In the genomic region with DNA sequence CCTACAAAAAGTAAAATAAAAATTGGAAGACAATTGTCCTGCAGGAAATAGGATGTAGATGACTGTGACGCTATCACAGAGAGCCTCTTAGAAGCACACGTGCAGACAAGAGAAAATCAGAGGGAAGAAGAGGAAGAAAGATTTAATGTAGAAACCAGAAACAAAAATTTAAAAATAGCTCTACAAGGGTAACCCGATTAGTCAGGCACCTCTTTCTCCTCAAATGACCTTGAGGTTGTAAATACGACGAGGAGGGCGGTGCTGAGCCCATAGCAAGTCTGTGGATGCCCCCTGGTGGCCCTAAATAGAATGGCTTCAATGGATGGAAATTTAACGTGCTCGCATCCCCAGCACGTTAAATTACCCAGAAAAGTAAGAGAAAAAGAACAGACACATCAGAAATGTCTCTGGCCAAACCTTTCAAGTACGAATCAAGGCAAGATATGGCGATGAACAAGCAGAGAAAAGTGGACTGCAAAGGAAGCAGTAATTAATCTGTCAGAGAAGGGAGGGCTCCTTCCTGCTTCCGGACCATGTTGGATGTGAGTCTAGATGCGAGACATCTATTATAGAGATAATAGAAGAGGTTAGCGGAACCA, we compare ENCODE assay signal across 1 cellular context.
TF ChIP-seq lines count a peak whose summit lies in the region.

No MANE protein-coding gene starts in this region.

TF ChIP-seq in K562, 482 proteins besides CTCF, POLR2A, EP300 and RAD21 (continued from another document and continues in another):
- TF ChIP-seq, protein P1, sequence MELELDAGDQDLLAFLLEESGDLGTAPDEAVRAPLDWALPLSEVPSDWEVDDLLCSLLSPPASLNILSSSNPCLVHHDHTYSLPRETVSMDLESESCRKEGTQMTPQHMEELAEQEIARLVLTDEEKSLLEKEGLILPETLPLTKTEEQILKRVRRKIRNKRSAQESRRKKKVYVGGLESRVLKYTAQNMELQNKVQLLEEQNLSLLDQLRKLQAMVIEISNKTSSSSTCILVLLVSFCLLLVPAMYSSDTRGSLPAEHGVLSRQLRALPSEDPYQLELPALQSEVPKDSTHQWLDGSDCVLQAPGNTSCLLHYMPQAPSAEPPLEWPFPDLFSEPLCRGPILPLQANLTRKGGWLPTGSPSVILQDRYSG (tag; conservative IDR thresholded peaks at IDR 0.05; ENCODE audit: low read depth), result no peak
- TF ChIP-seq CBFB (CRISPR knock-in tag; IDR thresholded peaks at IDR 0.05), result no peak
- TF ChIP-seq PRMT5 (CRISPR knock-in tag; IDR thresholded peaks at IDR 0.05), result no peak
- no peak for TF ChIP-seq SRSF1 (IDR thresholded peaks at IDR 0.05; ENCODE audit: low read depth, low read length)
- no peak for TF ChIP-seq SETDB1 (IDR thresholded peaks at IDR 0.05; ENCODE audit: low read length)
- TF ChIP-seq ERF (CRISPR knock-in tag; IDR thresholded peaks at IDR 0.05), result no peak
- no peak; the same call in 1 of the 2 replicates for TF ChIP-seq MTA1 (IDR thresholded peaks at IDR 0.05; ENCODE audit: borderline replicate concordance)
- TF ChIP-seq GABPB2 (CRISPR knock-in tag; conservative IDR thresholded peaks at IDR 0.05), result no peak
- TF ChIP-seq, protein P2, sequence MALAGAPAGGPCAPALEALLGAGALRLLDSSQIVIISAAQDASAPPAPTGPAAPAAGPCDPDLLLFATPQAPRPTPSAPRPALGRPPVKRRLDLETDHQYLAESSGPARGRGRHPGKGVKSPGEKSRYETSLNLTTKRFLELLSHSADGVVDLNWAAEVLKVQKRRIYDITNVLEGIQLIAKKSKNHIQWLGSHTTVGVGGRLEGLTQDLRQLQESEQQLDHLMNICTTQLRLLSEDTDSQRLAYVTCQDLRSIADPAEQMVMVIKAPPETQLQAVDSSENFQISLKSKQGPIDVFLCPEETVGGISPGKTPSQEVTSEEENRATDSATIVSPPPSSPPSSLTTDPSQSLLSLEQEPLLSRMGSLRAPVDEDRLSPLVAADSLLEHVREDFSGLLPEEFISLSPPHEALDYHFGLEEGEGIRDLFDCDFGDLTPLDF (CRISPR knock-in tag; IDR thresholded peaks at IDR 0.05), result no peak
- TF ChIP-seq, protein P3, sequence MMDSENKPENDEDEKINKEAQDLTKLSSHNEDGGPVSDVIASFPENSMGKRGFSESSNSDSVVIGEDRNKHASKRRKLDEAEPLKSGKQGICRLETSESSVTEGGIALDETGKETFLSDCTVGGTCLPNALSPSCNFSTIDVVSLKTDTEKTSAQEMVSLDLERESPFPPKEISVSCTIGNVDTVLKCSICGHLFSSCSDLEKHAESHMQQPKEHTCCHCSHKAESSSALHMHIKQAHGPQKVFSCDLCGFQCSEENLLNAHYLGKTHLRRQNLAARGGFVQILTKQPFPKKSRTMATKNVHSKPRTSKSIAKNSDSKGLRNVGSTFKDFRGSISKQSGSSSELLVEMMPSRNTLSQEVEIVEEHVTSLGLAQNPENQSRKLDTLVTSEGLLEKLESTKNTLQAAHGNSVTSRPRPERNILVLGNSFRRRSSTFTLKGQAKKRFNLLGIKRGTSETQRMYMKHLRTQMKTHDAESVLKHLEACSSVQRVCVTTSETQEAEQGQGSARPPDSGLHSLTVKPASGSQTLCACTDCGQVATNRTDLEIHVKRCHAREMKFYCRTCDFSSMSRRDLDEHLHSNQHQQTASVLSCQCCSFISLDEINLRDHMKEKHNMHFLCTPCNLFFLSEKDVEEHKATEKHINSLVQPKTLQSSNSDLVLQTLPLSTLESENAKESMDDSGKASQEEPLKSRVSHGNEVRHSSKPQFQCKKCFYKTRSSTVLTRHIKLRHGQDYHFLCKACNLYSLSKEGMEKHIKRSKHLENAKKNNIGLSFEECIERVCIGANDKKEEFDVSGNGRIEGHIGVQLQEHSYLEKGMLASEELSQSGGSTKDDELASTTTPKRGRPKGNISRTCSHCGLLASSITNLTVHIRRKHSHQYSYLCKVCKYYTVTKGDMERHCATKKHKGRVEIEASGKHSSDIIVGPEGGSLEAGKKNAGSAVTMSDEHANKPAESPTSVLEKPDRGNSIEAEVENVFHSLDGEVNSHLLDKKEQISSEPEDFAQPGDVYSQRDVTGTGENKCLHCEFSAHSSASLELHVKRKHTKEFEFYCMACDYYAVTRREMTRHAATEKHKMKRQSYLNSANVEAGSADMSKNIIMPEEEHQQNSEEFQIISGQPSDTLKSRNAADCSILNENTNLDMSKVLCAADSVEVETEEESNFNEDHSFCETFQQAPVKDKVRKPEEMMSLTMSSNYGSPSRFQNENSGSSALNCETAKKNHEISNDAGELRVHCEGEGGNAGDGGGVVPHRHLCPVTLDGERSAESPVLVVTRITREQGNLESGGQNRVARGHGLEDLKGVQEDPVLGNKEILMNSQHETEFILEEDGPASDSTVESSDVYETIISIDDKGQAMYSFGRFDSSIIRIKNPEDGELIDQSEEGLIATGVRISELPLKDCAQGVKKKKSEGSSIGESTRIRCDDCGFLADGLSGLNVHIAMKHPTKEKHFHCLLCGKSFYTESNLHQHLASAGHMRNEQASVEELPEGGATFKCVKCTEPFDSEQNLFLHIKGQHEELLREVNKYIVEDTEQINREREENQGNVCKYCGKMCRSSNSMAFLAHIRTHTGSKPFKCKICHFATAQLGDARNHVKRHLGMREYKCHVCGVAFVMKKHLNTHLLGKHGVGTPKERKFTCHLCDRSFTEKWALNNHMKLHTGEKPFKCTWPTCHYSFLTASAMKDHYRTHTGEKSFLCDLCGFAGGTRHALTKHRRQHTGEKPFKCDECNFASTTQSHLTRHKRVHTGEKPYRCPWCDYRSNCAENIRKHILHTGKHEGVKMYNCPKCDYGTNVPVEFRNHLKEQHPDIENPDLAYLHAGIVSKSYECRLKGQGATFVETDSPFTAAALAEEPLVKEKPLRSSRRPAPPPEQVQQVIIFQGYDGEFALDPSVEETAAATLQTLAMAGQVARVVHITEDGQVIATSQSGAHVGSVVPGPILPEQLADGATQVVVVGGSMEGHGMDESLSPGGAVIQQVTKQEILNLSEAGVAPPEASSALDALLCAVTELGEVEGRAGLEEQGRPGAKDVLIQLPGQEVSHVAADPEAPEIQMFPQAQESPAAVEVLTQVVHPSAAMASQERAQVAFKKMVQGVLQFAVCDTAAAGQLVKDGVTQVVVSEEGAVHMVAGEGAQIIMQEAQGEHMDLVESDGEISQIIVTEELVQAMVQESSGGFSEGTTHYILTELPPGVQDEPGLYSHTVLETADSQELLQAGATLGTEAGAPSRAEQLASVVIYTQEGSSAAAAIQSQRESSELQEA (IDR thresholded peaks at IDR 0.05; ENCODE audit: low read depth), result no peak
- TF ChIP-seq ETV6 (IDR thresholded peaks at IDR 0.05; ENCODE audit: borderline replicate concordance in 1 of 2, low read depth in 2 of 2, low read length in 1 of 2), result no peak
- TF ChIP-seq ETV6 (CRISPR knock-in tag; IDR thresholded peaks at IDR 0.05; ENCODE audit: borderline replicate concordance), result no peak
- no peak for TF ChIP-seq MAFK (IDR thresholded peaks at IDR 0.05; ENCODE audit: low read length)
- TF ChIP-seq ZBTB8A (IDR thresholded peaks at IDR 0.05; ENCODE audit: partially characterized antibody), result no peak
- TF ChIP-seq THRAP3 (IDR thresholded peaks at IDR 0.05; ENCODE audit: borderline replicate concordance), result peak; percentile 80; the same call in 1 of the 2 replicates
- no peak for TF ChIP-seq NR4A1 (CRISPR knock-in tag; IDR thresholded peaks at IDR 0.05)
- TF ChIP-seq NR4A1 (tag; IDR thresholded peaks at IDR 0.05), result no peak
- TF ChIP-seq XRCC4 (IDR thresholded peaks at IDR 0.05; ENCODE audit: extremely low read depth, insufficient read depth, insufficient read length), result no peak
- TF ChIP-seq NFE2 (IDR thresholded peaks at IDR 0.05; ENCODE audit: low read depth), result no peak
- 0 out of 2 replicates have a peak, but pooled peaks have one; percentile 12 for TF ChIP-seq TAL1 (IDR thresholded peaks at IDR 0.05)
- TF ChIP-seq, protein P4, sequence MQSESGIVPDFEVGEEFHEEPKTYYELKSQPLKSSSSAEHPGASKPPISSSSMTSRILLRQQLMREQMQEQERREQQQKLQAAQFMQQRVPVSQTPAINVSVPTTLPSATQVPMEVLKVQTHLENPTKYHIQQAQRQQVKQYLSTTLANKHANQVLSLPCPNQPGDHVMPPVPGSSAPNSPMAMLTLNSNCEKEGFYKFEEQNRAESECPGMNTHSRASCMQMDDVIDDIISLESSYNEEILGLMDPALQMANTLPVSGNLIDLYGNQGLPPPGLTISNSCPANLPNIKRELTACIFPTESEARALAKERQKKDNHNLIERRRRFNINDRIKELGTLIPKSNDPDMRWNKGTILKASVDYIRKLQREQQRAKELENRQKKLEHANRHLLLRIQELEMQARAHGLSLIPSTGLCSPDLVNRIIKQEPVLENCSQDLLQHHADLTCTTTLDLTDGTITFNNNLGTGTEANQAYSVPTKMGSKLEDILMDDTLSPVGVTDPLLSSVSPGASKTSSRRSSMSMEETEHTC (IDR thresholded peaks at IDR 0.05), result no peak
- no peak for TF ChIP-seq EHMT2 (IDR thresholded peaks at IDR 0.05)
- TF ChIP-seq OTX1 (CRISPR knock-in tag; IDR thresholded peaks at IDR 0.05), result no peak
- no peak for TF ChIP-seq U2AF2 (optimal IDR thresholded peaks at IDR 0.05; ENCODE audit: low read depth, low read length)
- TF ChIP-seq, protein P5, sequence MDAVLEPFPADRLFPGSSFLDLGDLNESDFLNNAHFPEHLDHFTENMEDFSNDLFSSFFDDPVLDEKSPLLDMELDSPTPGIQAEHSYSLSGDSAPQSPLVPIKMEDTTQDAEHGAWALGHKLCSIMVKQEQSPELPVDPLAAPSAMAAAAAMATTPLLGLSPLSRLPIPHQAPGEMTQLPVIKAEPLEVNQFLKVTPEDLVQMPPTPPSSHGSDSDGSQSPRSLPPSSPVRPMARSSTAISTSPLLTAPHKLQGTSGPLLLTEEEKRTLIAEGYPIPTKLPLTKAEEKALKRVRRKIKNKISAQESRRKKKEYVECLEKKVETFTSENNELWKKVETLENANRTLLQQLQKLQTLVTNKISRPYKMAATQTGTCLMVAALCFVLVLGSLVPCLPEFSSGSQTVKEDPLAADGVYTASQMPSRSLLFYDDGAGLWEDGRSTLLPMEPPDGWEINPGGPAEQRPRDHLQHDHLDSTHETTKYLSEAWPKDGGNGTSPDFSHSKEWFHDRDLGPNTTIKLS (IDR thresholded peaks at IDR 0.05; ENCODE audit: borderline replicate concordance, low read depth), result no peak
- TF ChIP-seq L3MBTL2 (IDR thresholded peaks at IDR 0.05), result peak; percentile 39; the same call in 1 of the 2 replicates
- TF ChIP-seq, protein P6, sequence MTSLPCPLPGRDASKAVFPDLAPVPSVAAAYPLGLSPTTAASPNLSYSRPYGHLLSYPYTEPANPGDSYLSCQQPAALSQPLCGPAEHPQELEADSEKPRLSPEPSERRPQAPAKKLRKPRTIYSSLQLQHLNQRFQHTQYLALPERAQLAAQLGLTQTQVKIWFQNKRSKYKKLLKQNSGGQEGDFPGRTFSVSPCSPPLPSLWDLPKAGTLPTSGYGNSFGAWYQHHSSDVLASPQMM (CRISPR knock-in tag; IDR thresholded peaks at IDR 0.05), result no peak
- TF ChIP-seq NEUROD1 (IDR thresholded peaks at IDR 0.05; ENCODE audit: borderline replicate concordance, low read depth, low read length, partially characterized antibody), result no peak
- peak; percentile 54; the same call in 1 of the 2 replicates for TF ChIP-seq ETV5 (CRISPR knock-in tag; IDR thresholded peaks at IDR 0.05; ENCODE audit: low read depth)
- TF ChIP-seq, protein P7, sequence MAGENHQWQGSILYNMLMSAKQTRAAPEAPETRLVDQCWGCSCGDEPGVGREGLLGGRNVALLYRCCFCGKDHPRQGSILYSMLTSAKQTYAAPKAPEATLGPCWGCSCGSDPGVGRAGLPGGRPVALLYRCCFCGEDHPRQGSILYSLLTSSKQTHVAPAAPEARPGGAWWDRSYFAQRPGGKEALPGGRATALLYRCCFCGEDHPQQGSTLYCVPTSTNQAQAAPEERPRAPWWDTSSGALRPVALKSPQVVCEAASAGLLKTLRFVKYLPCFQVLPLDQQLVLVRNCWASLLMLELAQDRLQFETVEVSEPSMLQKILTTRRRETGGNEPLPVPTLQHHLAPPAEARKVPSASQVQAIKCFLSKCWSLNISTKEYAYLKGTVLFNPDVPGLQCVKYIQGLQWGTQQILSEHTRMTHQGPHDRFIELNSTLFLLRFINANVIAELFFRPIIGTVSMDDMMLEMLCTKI (IDR thresholded peaks at IDR 0.05; ENCODE audit: partially characterized antibody), result no peak
- TF ChIP-seq, protein P8, sequence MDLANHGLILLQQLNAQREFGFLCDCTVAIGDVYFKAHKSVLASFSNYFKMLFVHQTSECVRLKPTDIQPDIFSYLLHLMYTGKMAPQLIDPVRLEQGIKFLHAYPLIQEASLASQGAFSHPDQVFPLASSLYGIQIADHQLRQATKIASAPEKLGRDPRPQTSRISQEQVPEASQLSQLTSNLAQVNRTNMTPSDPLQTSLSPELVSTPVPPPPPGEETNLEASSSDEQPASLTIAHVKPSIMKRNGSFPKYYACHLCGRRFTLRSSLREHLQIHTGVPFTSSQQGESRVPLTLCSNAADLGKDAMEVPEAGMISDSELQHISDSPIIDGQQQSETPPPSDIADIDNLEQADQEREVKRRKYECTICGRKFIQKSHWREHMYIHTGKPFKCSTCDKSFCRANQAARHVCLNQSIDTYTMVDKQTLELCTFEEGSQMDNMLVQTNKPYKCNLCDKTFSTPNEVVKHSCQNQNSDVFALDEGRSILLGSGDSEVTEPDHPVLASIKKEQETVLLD (IDR thresholded peaks at IDR 0.05), result no peak
- TF ChIP-seq, protein P9, sequence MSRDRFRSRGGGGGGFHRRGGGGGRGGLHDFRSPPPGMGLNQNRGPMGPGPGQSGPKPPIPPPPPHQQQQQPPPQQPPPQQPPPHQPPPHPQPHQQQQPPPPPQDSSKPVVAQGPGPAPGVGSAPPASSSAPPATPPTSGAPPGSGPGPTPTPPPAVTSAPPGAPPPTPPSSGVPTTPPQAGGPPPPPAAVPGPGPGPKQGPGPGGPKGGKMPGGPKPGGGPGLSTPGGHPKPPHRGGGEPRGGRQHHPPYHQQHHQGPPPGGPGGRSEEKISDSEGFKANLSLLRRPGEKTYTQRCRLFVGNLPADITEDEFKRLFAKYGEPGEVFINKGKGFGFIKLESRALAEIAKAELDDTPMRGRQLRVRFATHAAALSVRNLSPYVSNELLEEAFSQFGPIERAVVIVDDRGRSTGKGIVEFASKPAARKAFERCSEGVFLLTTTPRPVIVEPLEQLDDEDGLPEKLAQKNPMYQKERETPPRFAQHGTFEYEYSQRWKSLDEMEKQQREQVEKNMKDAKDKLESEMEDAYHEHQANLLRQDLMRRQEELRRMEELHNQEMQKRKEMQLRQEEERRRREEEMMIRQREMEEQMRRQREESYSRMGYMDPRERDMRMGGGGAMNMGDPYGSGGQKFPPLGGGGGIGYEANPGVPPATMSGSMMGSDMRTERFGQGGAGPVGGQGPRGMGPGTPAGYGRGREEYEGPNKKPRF (IDR thresholded peaks at IDR 0.05; ENCODE audit: low read depth, low read length), result no peak
- peak; percentile 18; the same call in 1 of the 2 replicates for TF ChIP-seq MAFF (IDR thresholded peaks at IDR 0.05; ENCODE audit: low read length)
- TF ChIP-seq, protein P10, sequence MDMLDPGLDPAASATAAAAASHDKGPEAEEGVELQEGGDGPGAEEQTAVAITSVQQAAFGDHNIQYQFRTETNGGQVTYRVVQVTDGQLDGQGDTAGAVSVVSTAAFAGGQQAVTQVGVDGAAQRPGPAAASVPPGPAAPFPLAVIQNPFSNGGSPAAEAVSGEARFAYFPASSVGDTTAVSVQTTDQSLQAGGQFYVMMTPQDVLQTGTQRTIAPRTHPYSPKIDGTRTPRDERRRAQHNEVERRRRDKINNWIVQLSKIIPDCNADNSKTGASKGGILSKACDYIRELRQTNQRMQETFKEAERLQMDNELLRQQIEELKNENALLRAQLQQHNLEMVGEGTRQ (CRISPR knock-in tag; IDR thresholded peaks at IDR 0.05), result no peak
- TF ChIP-seq SAP30 (IDR thresholded peaks at IDR 0.05; ENCODE audit: borderline replicate concordance, insufficient read depth, low read depth, low read length, poor library complexity, severe bottlenecking), result no peak
- no peak for TF ChIP-seq CHD4 (IDR thresholded peaks at IDR 0.05; ENCODE audit: insufficient read depth, insufficient replicate concordance, low read depth, low read length, poor library complexity, severe bottlenecking)
- TF ChIP-seq HNRNPL (IDR thresholded peaks at IDR 0.05; ENCODE audit: low read depth, low read length), result no peak
- TF ChIP-seq SMARCE1 (IDR thresholded peaks at IDR 0.05), result peak; percentile 45; the same call in 1 of the 2 replicates
- TF ChIP-seq SP2 (IDR thresholded peaks at IDR 0.05; ENCODE audit: extremely low read depth, low read depth, low read length, poor library complexity, severe bottlenecking), result no peak
